In the genomic region with DNA sequence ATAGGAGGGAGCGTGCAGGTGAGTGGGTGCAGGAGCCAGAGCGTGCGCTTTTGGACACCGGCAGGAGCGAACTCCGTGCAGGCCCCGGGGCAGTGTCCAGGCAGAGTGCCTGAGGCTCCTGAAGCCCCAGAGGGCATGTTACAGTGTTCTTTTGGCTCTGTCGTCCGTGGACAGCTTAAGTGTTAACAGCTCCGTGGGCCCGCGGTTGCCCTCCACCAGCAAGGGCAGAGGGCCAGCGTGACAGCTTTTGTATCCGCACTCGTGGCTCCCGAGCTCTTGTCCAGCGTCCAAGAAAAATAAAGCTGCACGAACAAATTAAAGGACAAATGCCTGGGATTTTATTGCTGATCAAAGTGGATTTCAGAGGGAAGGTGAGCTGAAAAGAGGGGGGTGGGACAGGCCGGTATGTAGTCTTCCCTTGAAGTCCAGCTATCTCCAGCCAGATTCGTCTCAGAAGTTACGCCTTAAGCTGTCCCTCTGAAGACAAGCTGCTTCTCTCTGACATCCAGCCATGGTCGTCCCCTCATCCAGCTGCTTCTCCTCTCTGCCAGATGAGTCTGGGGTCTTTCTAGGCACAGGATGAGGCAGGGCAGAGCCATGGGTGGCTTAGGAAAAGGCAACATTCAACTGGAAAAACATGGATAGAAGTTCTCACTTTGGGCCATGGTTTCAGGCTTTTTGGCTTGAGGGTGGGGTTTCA, we compare ENCODE assay signal across 9 cellular contexts. TPM values are rescaled to one million over a fixed set of nuclear protein-coding genes. Genes with fewer than 3 reads are reported as not detected.
DNase-seq lines count a peak whose midpoint lies in the region; TF ChIP-seq lines count a peak whose summit lies in the region.
"Had no signal": no experiment of that assay in that cellular context is flagged by ENCODE, and none has a peak within 500 bp of the region (broad histone marks: within the 10 kb centered on the region; RNA-seq: fewer than 3 reads in every experiment).

No MANE protein-coding gene starts in this region.

- H3K4me1 ChIP-seq in mucosa of stomach (ENCODE audit: control insufficient read depth, insufficient read depth, low read length) (peaks cover 15% of the 10 kb centered on the region), vagina (peaks cover 38% of the 10 kb centered on the region)

- peaks cover 18% of the 10 kb centered on the region for H3K27me3 Mint-ChIP-seq in activated naive CD4-positive, alpha-beta T cell treated with anti-CD3 and anti-CD28 coated beads, Interleukin-2, amount 10 ng/mL, durations not matched to agents 7 days and 5 days

- H3K4me1 Mint-ChIP-seq in activated naive CD4-positive, alpha-beta T cell treated with anti-CD3 and anti-CD28 coated beads, Interleukin-2, amount 10 ng/mL, durations not matched to agents 7 days and 5 days, result peaks cover 54% of the 10 kb centered on the region

- H3K9me3 ChIP-seq in mucosa of stomach (ENCODE audit: control insufficient read depth, low read length) (no peaks in the 10 kb centered on the region), vagina (no peaks in the 10 kb centered on the region)

- peak overlapping the region; percentile 82 for H3K9ac ChIP-seq in mucosa of stomach (ENCODE audit: low read length)

- no peak for DNase-seq in activated naive CD4-positive, alpha-beta T cell treated with anti-CD3 and anti-CD28 coated beads, Interleukin-2, amount 10 ng/mL, durations not matched to agents 7 days and 5 days
- DNase-seq in activated naive CD4-positive, alpha-beta T cell treated with anti-CD3 and anti-CD28 coated beads, Interleukin-2, amount 50 U/mL, for 16 hours, result no peak
- DNase-seq in caudate nucleus (lab: John Stamatoyannopoulos, UW) (peak in 1 of 61 donors; percentile 47), vagina (ENCODE audit: extremely low spot score in 2 of 2) (no peak), amniotic stem cell (lab: John Stamatoyannopoulos, UW) (no peak), midbrain (lab: John Stamatoyannopoulos, UW) (no peak)
- no peak for DNase-seq in activated CD4-positive, CD25-positive, alpha-beta regulatory T cell treated with anti-CD3 and anti-CD28 coated beads, Interleukin-2, amount 50 U/mL, for 72 hours
- DNase-seq: cortex of kidney had no signal

- H3K36me3 ChIP-seq in mucosa of stomach (ENCODE audit: control insufficient read depth, insufficient read depth, low read length) (no peaks in the 10 kb centered on the region), vagina (no peaks in the 10 kb centered on the region)

- H3K27me3 ChIP-seq in mucosa of stomach (ENCODE audit: control insufficient read depth, insufficient read depth, low read length), result no peaks in the 10 kb centered on the region
- H3K27me3 ChIP-seq in vagina, result no peaks in the 10 kb centered on the region

- H3K36me3 Mint-ChIP-seq in activated naive CD4-positive, alpha-beta T cell treated with anti-CD3 and anti-CD28 coated beads, Interleukin-2, amount 10 ng/mL, durations not matched to agents 7 days and 5 days, result peaks cover 4% of the 10 kb centered on the region

- TF ChIP-seq CTCF in vagina (IDR thresholded peaks at IDR 0.05), result no peak

- H3K4me3 ChIP-seq in mucosa of stomach (ENCODE audit: low read length), result peak overlapping the region; percentile 93
- peak overlapping the region; percentile 94 to 96 for H3K4me3 ChIP-seq in vagina

- H3K9me3 Mint-ChIP-seq in activated naive CD4-positive, alpha-beta T cell treated with anti-CD3 and anti-CD28 coated beads, Interleukin-2, amount 10 ng/mL, durations not matched to agents 7 days and 5 days, result no peaks in the 10 kb centered on the region

- peak overlapping the region; percentile 96 for H3K27ac Mint-ChIP-seq in activated naive CD4-positive, alpha-beta T cell treated with anti-CD3 and anti-CD28 coated beads, Interleukin-2, amount 10 ng/mL, durations not matched to agents 7 days and 5 days

- intact Hi-C loops in vagina (cut with DNase I), result no loop called here

- TF ChIP-seq POLR2A in vagina (IDR thresholded peaks at IDR 0.05), result no peak

- CTCF ChIA-PET in activated naive CD4-positive, alpha-beta T cell treated with anti-CD3 and anti-CD28 coated beads, Interleukin-2, amount 10 ng/mL, durations not matched to agents 7 days and 5 days (lab: Charles Lee), result interaction anchor here (0.6 to 5.5 kb wide), 6 partner anchors 10 to 473 kb away, joined by 3 to 57 read pairs (median 4); partner anchors contain the start of gene PRPF19

- H3K4me3 Mint-ChIP-seq in activated naive CD4-positive, alpha-beta T cell treated with anti-CD3 and anti-CD28 coated beads, Interleukin-2, amount 10 ng/mL, durations not matched to agents 7 days and 5 days, result peak overlapping the region; percentile 92

- H3K27ac ChIP-seq in caudate nucleus (ENCODE audit: low read depth, low read length) (peak overlapping the region; percentile 99), vagina (peak overlapping the region; percentile 93)

RNA-seq across cellular contexts. Expression of gene TMEM109, which starts 1.0 kb away (rescaled TPM):
- 127 TPM for total RNA-seq in vagina

RNA-seq across cellular contexts. Expression of gene PRPF19, which starts 6.6 kb away (rescaled TPM):
- total RNA-seq in vagina, result 54.0 TPM

RNA-seq across cellular contexts. Expression of gene TMEM132A, which starts 11.3 kb away (rescaled TPM):
- total RNA-seq in vagina, result 6.1 TPM

RNA-seq across cellular contexts. Expression of gene SLC15A3, which starts 39.0 kb away (rescaled TPM):
- 23.1 TPM for total RNA-seq in vagina

RNA-seq across cellular contexts. Expression of gene ZP1, which starts 45.7 kb away (rescaled TPM):
- total RNA-seq in vagina, result not detected
